28 cellular contexts compared by ENCODE assay signal in the genomic region with DNA sequence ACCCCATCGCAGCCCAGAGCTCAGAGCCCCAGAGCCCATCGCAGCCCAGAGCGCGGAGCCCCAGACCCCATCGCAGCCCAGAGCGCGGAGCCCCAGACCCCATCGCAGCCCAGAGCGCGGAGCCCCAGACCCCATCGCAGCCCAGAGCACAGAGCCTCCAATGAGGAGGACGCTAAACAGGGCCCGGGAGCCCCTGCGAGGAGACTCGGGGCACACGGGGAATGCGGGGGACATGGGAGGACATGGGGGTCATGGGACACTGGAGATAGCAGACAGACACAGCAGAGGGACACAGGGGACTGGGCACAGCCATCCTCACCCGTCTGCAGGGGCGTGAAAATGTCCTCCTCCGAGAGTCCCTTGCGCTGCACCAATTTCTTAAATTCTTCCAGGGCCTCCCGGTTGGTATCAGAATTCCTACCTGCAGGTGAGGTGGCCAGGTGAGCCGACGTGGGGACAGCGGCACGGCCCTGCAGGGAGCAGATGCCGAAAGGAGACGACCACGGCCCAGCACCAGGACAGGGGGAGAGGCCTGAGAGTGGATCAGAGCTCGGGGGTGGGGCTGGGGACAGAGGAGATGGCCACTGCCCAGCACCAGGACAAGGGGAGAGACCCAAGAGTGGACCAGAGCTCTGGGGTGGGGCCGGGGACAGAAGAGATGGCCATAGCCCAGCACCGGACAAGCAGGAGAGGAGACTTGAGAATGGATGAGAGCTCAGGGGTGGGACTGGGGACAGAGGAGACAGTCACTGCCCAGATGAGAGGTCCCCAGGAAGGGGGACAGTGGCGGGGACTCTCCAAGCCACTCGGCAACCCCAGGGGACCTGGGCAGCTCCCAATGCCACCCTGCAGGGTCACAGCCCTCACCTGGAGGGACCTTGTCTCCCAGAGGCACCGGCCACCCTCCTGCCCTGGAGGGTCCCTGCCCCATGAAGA. TPM values are rescaled to one million over a fixed set of nuclear protein-coding genes. Genes with fewer than 3 reads are reported as not detected.
"Had no signal": no experiment of that assay in that cellular context is flagged by ENCODE, and none has a peak within 500 bp of the region (broad histone marks: within the 10 kb centered on the region; RNA-seq: fewer than 3 reads in every experiment).

No MANE protein-coding gene starts in this region.

- H3K4me3 ChIP-seq: cardiac muscle cell, dorsolateral prefrontal cortex, psoas muscle, SK-N-MC, uterus had no signal

- H3K9me3 ChIP-seq: psoas muscle, uterus had no signal

- H3K27ac Mint-ChIP-seq: activated naive CD8-positive, alpha-beta T cell treated with anti-CD3 and anti-CD28 coated beads, Interleukin-2, amount 10 ng/mL, durations not matched to agents 7 days and 5 days; activated T-helper 2 cell treated with anti-CD3 and anti-CD28 coated beads, Interferon-gamma antibody, Interleukin-2, Interleukin-4, amounts not matched to agents 10 μg/mL and 5 μg/mL and 100 μg/mL, durations not matched to agents 14 hours and 24 hours and 36 hours; endodermal cell; stimulated activated memory B cell treated with anti-CD40 and anti-IgM and Interleukin-4, amounts not matched to agents 10 μg/mL and 1 μg/mL and 100 μg/mL, for 72 hours; T-cell had no signal

- H3K9me3 Mint-ChIP-seq: activated naive CD8-positive, alpha-beta T cell treated with anti-CD3 and anti-CD28 coated beads, Interleukin-2, amount 10 ng/mL, durations not matched to agents 7 days and 5 days; activated T-helper 2 cell treated with anti-CD3 and anti-CD28 coated beads, Interferon-gamma antibody, Interleukin-2, Interleukin-4, amounts not matched to agents 10 μg/mL and 5 μg/mL and 100 μg/mL, durations not matched to agents 14 hours and 24 hours and 36 hours; endodermal cell; stimulated activated memory B cell treated with anti-CD40 and anti-IgM and Interleukin-4, amounts not matched to agents 10 μg/mL and 1 μg/mL and 100 μg/mL, for 72 hours; T-cell had no signal

- H3K36me3 Mint-ChIP-seq: activated naive CD8-positive, alpha-beta T cell treated with anti-CD3 and anti-CD28 coated beads, Interleukin-2, amount 10 ng/mL, durations not matched to agents 7 days and 5 days; stimulated activated memory B cell treated with anti-CD40 and anti-IgM and Interleukin-4, amounts not matched to agents 10 μg/mL and 1 μg/mL and 100 μg/mL, for 72 hours; T-cell had no signal

- H3K4me3 Mint-ChIP-seq: activated naive CD8-positive, alpha-beta T cell treated with anti-CD3 and anti-CD28 coated beads, Interleukin-2, amount 10 ng/mL, durations not matched to agents 7 days and 5 days; endodermal cell; stimulated activated memory B cell treated with anti-CD40 and anti-IgM and Interleukin-4, amounts not matched to agents 10 μg/mL and 1 μg/mL and 100 μg/mL, for 72 hours; T-cell had no signal

- DNase-seq: activated CD4-positive, alpha-beta T cell treated with anti-CD3 and anti-CD28 coated beads for 48 hours; activated CD4-positive, CD25-positive, alpha-beta regulatory T cell; activated naive CD4-positive, alpha-beta T cell treated with Interleukin-2 at 50 U/mL for 16 hours; amygdala; endodermal cell; foreskin keratinocyte; hypothalamus; small intestine; stimulated activated CD4-positive, alpha-beta T cell treated with anti-CD3 and anti-CD28 coated beads, Interleukin-4, amount 100 ng/mL, for 1 hour; uterus had no signal

- H3K4me1 Mint-ChIP-seq: activated naive CD8-positive, alpha-beta T cell treated with anti-CD3 and anti-CD28 coated beads, Interleukin-2, amount 10 ng/mL, durations not matched to agents 7 days and 5 days; endodermal cell; stimulated activated memory B cell treated with anti-CD40 and anti-IgM and Interleukin-4, amounts not matched to agents 10 μg/mL and 1 μg/mL and 100 μg/mL, for 72 hours; T-cell had no signal

- H3K4me1 ChIP-seq: foreskin keratinocyte, psoas muscle, uterus had no signal

- H3K27me3 ChIP-seq: uterus had no signal

- H3K36me3 ChIP-seq: cardiac muscle cell, uterus had no signal

- H3K27ac ChIP-seq: cardiac muscle cell, dorsolateral prefrontal cortex, foreskin keratinocyte, psoas muscle, SK-N-MC, uterus had no signal

RNA-seq across cellular contexts. Expression of gene OBP2B, which starts 2.8 kb away (rescaled TPM):
- total RNA-seq: activated CD8-positive, alpha-beta memory T cell treated with anti-CD3 and anti-CD28 coated beads for 36 hours; activated naive CD8-positive, alpha-beta T cell treated with anti-CD3 and anti-CD28 coated beads, Interleukin-2, amount 10 ng/mL, durations not matched to agents 7 days and 5 days; activated T-helper 2 cell treated with anti-CD3 and anti-CD28 coated beads, Interferon-gamma antibody, Interleukin-2, Interleukin-4, amounts not matched to agents 10 μg/mL and 5 μg/mL and 100 μg/mL, durations not matched to agents 14 hours and 24 hours and 36 hours; cardiac muscle cell; dorsolateral prefrontal cortex; endodermal cell; epithelial cell of proximal tubule; fibroblast of lung; foreskin keratinocyte; left lobe of liver; lung microvascular endothelial cell; mononuclear cell; omental fat pad; psoas muscle; right cardiac atrium; T-cell; uterus had no signal
- polyA plus RNA-seq: fibroblast of lung, foreskin keratinocyte, keratinocyte, neural cell, psoas muscle, right cardiac atrium, small intestine had no signal

RNA-seq across cellular contexts. Expression of gene GBGT1, which starts 42.5 kb away (rescaled TPM):
- polyA plus RNA-seq: neural cell had no signal
